ENCODE assay signal across 8 cellular contexts in the genomic region with DNA sequence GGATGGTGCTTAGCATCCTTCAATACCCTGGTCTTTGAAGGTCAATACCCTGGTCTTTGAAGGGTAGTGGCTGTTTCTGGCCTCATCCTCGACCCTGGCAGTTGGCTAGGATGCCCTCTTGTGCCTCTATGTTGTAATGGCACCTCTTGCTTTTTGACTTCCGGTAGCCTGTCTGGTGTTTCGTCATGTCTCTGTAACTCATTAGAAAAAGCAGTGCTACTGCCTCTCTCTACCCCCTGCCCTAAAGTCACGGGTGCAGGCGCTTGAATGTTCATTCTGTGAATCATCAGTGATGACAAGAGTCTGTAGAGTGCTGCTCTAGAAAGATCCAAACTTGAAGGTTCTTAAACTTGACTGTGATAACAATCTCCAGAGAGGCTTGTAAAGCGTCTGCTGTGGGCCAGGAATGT. TPM values are rescaled to one million over a fixed set of nuclear protein-coding genes. Genes with fewer than 3 reads are reported as not detected.
A peak's percentile ranks its signal among the peaks of the same experiment; 100 is the strongest.
DNase-seq lines count a peak whose midpoint lies in the region; ATAC-seq and TF ChIP-seq lines count a peak whose summit lies in the region.

No MANE protein-coding gene starts in this region.

- no peak overlapping the region for H3K4me3 ChIP-seq in Panc1 (ENCODE audit: low read depth in 2 of 2, low read length in 2 of 2)
- H3K4me3 ChIP-seq in brain microvascular endothelial cell (ENCODE audit: low read depth, low read length), result no peak overlapping the region
- H3K4me3 ChIP-seq in mucosa of descending colon, result no peak overlapping the region
- no peak overlapping the region for H3K4me3 ChIP-seq in vagina

- CTCF ChIA-PET in Panc1 (lab: Charles Lee), result no interaction called here

- H3K4me1 ChIP-seq in Panc1 (ENCODE audit: control insufficient read depth, insufficient read depth, low read length) (no peaks in the 10 kb centered on the region), mucosa of descending colon (ENCODE audit: low read depth) (no peaks in the 10 kb centered on the region), vagina (no peaks in the 10 kb centered on the region)

- peak; percentile 68 for TF ChIP-seq CTCF in Panc1 (IDR thresholded peaks at IDR 0.05)
- TF ChIP-seq CTCF in brain microvascular endothelial cell (IDR thresholded peaks at IDR 0.05; ENCODE audit: low read depth, low read length, missing control alignments), result peak; percentile 35
- no peak for TF ChIP-seq CTCF in mucosa of descending colon (IDR thresholded peaks at IDR 0.05)
- TF ChIP-seq CTCF in vagina (IDR thresholded peaks at IDR 0.05), result no peak

- TF ChIP-seq POLR2A in vagina (IDR thresholded peaks at IDR 0.05), result no peak

- BruUV-seq in Panc1 (replicated peaks; lab: Mats Ljungman, UMichigan), result no TSS peak

- POLR2A ChIA-PET in Panc1 (lab: Charles Lee), result interaction anchor here (0.7 kb wide), 1 partner anchor 300 kb away, joined by 3 read pairs; no protein-coding TSS in a partner anchor

- H3K27me3 ChIP-seq in Panc1 (ENCODE audit: control insufficient read depth, insufficient read depth, low read length), result no peaks in the 10 kb centered on the region
- H3K27me3 ChIP-seq in brain microvascular endothelial cell (replicated peaks), result no peaks in the 10 kb centered on the region
- H3K27me3 ChIP-seq in vagina, result no peaks in the 10 kb centered on the region

- H3K36me3 ChIP-seq in Panc1 (ENCODE audit: control insufficient read depth, insufficient read depth, low read length) (no peaks in the 10 kb centered on the region), brain microvascular endothelial cell (replicated peaks) (no peaks in the 10 kb centered on the region), mucosa of descending colon (ENCODE audit: low read depth) (no peaks in the 10 kb centered on the region), vagina (no peaks in the 10 kb centered on the region)

- no peaks in the 10 kb centered on the region for H3K9me3 ChIP-seq in Panc1 (ENCODE audit: control insufficient read depth, insufficient read depth, low read depth, low read length)
- no peaks in the 10 kb centered on the region for H3K9me3 ChIP-seq in mucosa of descending colon
- no peaks in the 10 kb centered on the region for H3K9me3 ChIP-seq in vagina

- H3K27ac ChIP-seq in Panc1 (ENCODE audit: low read length) (no peak overlapping the region), brain microvascular endothelial cell (no peak overlapping the region), vagina (no peak overlapping the region)

- DNase-seq in NCI-H2196 (lab: John Stamatoyannopoulos, UW; ENCODE audit: unreplicated experiment), result peak; percentile 10
- no peak for DNase-seq in NCI-H2196 treated with DMSO at 0.1 percent for 48 hours (lab: John Stamatoyannopoulos, UW; ENCODE audit: unreplicated experiment)
- DNase-seq in HCEC 1CT, result peak; percentile 72
- peak; percentile 18 for DNase-seq in Panc1 (ENCODE audit: low read depth, low spot score)
- DNase-seq in brain microvascular endothelial cell, result peak; percentile 27
- peak in 1 of 3 donors; percentile 35 for DNase-seq in mucosa of descending colon
- no peak for DNase-seq in vagina (ENCODE audit: extremely low spot score in 2 of 2)
- no peak for DNase-seq in anterior cingulate cortex (lab: John Stamatoyannopoulos, UW)

- ATAC-seq in Panc1 (0 out of 2 replicates have a peak, but pooled peaks have one; percentile 62), mucosa of descending colon (peak; percentile 73)

- intact Hi-C loops in Panc1 (cut with micrococcal nuclease; ENCODE audit: unreplicated experiment), result no loop called here
- intact Hi-C loops in mucosa of descending colon (cut with DNase I, micrococcal nuclease), result no loop called here
- intact Hi-C loops in vagina (cut with DNase I), result no loop called here

- in situ Hi-C loops in Panc1 (cut with HindIII; ENCODE audit: low pct_unique_long_range_greater_than_20kb, low sequenced_read_pairs), result no loop called here
- in situ Hi-C loops in brain microvascular endothelial cell (cut with HindIII; ENCODE audit: low pct_ligation_motif_present, low sequenced_read_pairs), result no loop called here

RNA-seq across cellular contexts. Expression of a gene that starts 28.3 kb away (rescaled TPM):
- total RNA-seq in Panc1 (2021; ENCODE audit: unreplicated experiment) (0.54 TPM), mucosa of descending colon (under 1 TPM in 2 of 3 donors, not detected in 1; 0.10 to 0.22 TPM), vagina (not detected)
- polyA plus RNA-seq in Panc1 (2012; ENCODE audit: insufficient read length), result 0.10 TPM

RNA-seq across cellular contexts. Expression of a gene that starts 57.7 kb away (rescaled TPM):
- not detected for total RNA-seq in Panc1 (2021; ENCODE audit: unreplicated experiment)
- polyA plus RNA-seq in Panc1 (2012; ENCODE audit: insufficient read length), result 0.05 TPM
- total RNA-seq in mucosa of descending colon, result under 1 TPM in 1 of 3 donors, not detected in 2; 0.05 TPM
- total RNA-seq in vagina, result 0.98 TPM

Comparison
In these comparisons a context has a peak if more than half of its experiments do, and no peak if none do; other contexts are left out.
1. DNase-seq: peak in NCI-H2196 (single experiment), HCEC 1CT (single experiment), Panc1 (single experiment) and brain microvascular endothelial cell (single experiment); none in NCI-H2196 treated with DMSO at 0.1 percent for 48 hours (single experiment), vagina (0 of 2) and anterior cingulate cortex (0 of 58).
2. CTCF ChIP-seq: peak in Panc1 (single experiment) and brain microvascular endothelial cell (single experiment); none in mucosa of descending colon (single experiment) and vagina (0 of 3).